8 cellular contexts compared by ENCODE assay signal in genomic region chr20:25407311-25408169, GRCh38. TPM values are rescaled to one million over a fixed set of nuclear protein-coding genes. Genes with fewer than 3 reads are reported as not detected.
DNase-seq lines count a peak whose midpoint lies in the region; ATAC-seq and TF ChIP-seq lines count a peak whose summit lies in the region.

Gene GINS1 (plus strand): TSS chr20:25407673. CDS start chr20:25407821, 148 bp downstream.

- DNase-seq in G401 (ENCODE audit: low spot score) = peak; percentile 87
- DNase-seq in H7 = peak; percentile 98
- peak; percentile 88 for DNase-seq in LoVo (ENCODE audit: low spot score)
- peak; percentile 93 for DNase-seq in RWPE2 (ENCODE audit: low spot score)
- peak; percentile 63 for DNase-seq in activated T-helper 9 cell treated with anti-CD3 and anti-CD28 coated beads, Interleukin-2, amount 50 U/mL, for 16 hours (ENCODE audit: low read depth)
- DNase-seq in foreskin fibroblast = peak; percentile 84 to 94
- DNase-seq in neural crest cell (ENCODE audit: low read depth, low spot score) = peak; percentile 95
- DNase-seq in stimulated activated naive CD8-positive, alpha-beta T cell treated with anti-CD3 and anti-CD28 coated beads, Interleukin-15, amount 100 ng/mL, for 72 hours = peak; percentile 82 to 90

- H3K36me3 ChIP-seq in H7 (replicated peaks; ENCODE audit: control insufficient read depth, insufficient read depth, low read length) = peaks cover 1% of the 10 kb centered on the region
- H3K36me3 ChIP-seq in RWPE2 (ENCODE audit: low read depth) = peaks cover 31% of the 10 kb centered on the region

- H3K36me3 Mint-ChIP-seq in neural crest cell (ENCODE audit: low read depth) = peaks cover 14% of the 10 kb centered on the region

- H3K27ac ChIP-seq in RWPE2 (ENCODE audit: poor library complexity, severe bottlenecking) = peak within 1 kb of the TSS; percentile 58

- peaks cover 7% of the 10 kb centered on the region for H3K9me3 Mint-ChIP-seq in neural crest cell
- peaks cover 8 to 21% of the 10 kb centered on the region in 2 donors for H3K9me3 Mint-ChIP-seq in stimulated activated naive CD8-positive, alpha-beta T cell treated with anti-CD3 and anti-CD28 coated beads, Interleukin-15, amount 100 ng/mL, for 72 hours

- peaks cover 2% of the 10 kb centered on the region for H3K9me3 ChIP-seq in RWPE2 (ENCODE audit: severe bottlenecking)

- H3K4me1 ChIP-seq in RWPE2 (ENCODE audit: insufficient read depth, poor library complexity, severe bottlenecking) = peaks cover 8% of the 10 kb centered on the region

- no peaks in the 10 kb centered on the region for H3K27me3 Mint-ChIP-seq in neural crest cell (ENCODE audit: low read depth)
- no peaks in the 10 kb centered on the region for H3K27me3 Mint-ChIP-seq in stimulated activated naive CD8-positive, alpha-beta T cell treated with anti-CD3 and anti-CD28 coated beads, Interleukin-15, amount 100 ng/mL, for 72 hours

- peaks cover 25% of the 10 kb centered on the region for H3K4me1 Mint-ChIP-seq in neural crest cell
- peaks cover 22% of the 10 kb centered on the region for H3K4me1 Mint-ChIP-seq in stimulated activated naive CD8-positive, alpha-beta T cell treated with anti-CD3 and anti-CD28 coated beads, Interleukin-15, amount 100 ng/mL, for 72 hours

- peak within 1 kb of the TSS; percentile 93 for H3K4me3 Mint-ChIP-seq in neural crest cell
- H3K4me3 Mint-ChIP-seq in stimulated activated naive CD8-positive, alpha-beta T cell treated with anti-CD3 and anti-CD28 coated beads, Interleukin-15, amount 100 ng/mL, for 72 hours = peak within 1 kb of the TSS; percentile 88 to 97

- H3K4me3 ChIP-seq in H7 (ENCODE audit: insufficient read depth, low read depth, low read length) (peak within 1 kb of the TSS; percentile 84), RWPE2 (ENCODE audit: severe bottlenecking) (peak within 1 kb of the TSS; percentile 55), foreskin fibroblast (ENCODE audit: low read depth in 1 of 2, low read length in 2 of 2) (peak within 1 kb of the TSS; percentile 89 to 97)

- H3K27me3 ChIP-seq in H7 (ENCODE audit: control insufficient read depth, insufficient read depth, low read length) (no peaks in the 10 kb centered on the region), RWPE2 (ENCODE audit: insufficient read depth, poor library complexity, severe bottlenecking) (no peaks in the 10 kb centered on the region)

- ATAC-seq in RWPE2 (ENCODE audit: low read depth) = peak; percentile 92
- ATAC-seq in stimulated activated naive CD8-positive, alpha-beta T cell treated with anti-CD3 and anti-CD28 coated beads, Interleukin-15, amount 100 ng/mL, for 72 hours = peak; percentile 95

- in situ Hi-C loops in G401 (cut with HindIII; ENCODE audit: low sequenced_read_pairs) = no loop called here

- H3K27ac Mint-ChIP-seq in neural crest cell (ENCODE audit: unreplicated experiment) = peak within 1 kb of the TSS; percentile 96
- peak within 1 kb of the TSS; percentile 95 to 98 for H3K27ac Mint-ChIP-seq in stimulated activated naive CD8-positive, alpha-beta T cell treated with anti-CD3 and anti-CD28 coated beads, Interleukin-15, amount 100 ng/mL, for 72 hours

- TF ChIP-seq CTCF in RWPE2 (IDR thresholded peaks at IDR 0.05; ENCODE audit: poor library complexity, severe bottlenecking) = no peak
- no peak for TF ChIP-seq CTCF in foreskin fibroblast (IDR thresholded peaks at IDR 0.05; ENCODE audit: low read depth, low read length)
- TF ChIP-seq CTCF in neural crest cell (conservative IDR thresholded peaks at IDR 0.05) = no peak

RNA-seq across cellular contexts. Expression of gene GINS1, which starts in this region (rescaled TPM):
- 25.2 and 40.0 TPM in 2 replicates for total RNA-seq in G401 (2014; rRNA removed; shearing (Covaris generic))
- 46.6 and 48.9 TPM in 2 replicates for total RNA-seq in H7 (2014; rRNA removed; shearing (Covaris generic))
- 53.9 and 56.5 TPM in 2 replicates for total RNA-seq in neural crest cell

Comparison
In these comparisons a context has a peak if more than half of its experiments do, and no peak if none do; other contexts are left out.
1. Peak in every context shown above with its lines: DNase-seq, ATAC-seq, H3K4me3 ChIP-seq and H3K27ac ChIP-seq.